1 cellular context compared by ENCODE assay signal in the genomic region with DNA sequence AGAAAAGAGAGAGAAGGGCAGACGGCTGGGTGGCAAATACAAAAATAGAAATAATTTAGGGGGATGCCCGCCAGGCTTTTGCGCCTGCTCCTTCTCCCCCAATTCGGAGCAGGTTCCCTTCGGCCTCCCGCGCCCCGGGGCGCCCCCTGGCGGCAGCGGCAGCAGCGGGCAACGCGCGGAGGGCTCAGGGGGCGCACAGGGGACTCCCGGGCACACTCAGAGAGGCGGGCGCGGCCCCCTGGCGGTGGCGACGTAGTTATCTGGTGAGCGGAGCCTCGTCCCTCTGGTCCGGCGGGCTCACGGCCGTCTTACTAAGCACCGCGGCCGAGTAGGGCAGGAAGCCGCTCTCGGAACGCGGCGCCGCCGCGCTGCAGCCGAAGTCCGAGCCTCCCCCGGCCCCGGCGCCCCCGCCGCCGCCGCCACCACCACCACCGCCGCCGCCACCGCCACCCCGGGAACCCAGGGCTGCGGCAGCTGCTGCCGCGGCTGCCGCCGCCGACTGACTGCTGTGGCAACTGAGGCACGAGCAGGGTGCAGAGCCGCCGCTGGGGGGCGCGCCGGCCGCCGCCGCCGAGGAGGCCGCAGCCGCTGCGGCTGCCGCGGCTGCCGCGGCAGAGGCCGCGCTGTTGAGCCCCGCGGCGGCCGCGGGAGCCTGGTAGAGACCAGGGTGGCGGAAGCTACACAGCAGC.
A peak's percentile ranks its signal among the peaks of the same experiment; 100 is the strongest.
TF ChIP-seq lines count a peak whose summit lies in the region.

No MANE protein-coding gene starts in this region.

TF ChIP-seq in K562, 482 proteins besides CTCF, POLR2A, EP300 and RAD21 (continued from another document and continues in another):
- TF ChIP-seq, protein P1, sequence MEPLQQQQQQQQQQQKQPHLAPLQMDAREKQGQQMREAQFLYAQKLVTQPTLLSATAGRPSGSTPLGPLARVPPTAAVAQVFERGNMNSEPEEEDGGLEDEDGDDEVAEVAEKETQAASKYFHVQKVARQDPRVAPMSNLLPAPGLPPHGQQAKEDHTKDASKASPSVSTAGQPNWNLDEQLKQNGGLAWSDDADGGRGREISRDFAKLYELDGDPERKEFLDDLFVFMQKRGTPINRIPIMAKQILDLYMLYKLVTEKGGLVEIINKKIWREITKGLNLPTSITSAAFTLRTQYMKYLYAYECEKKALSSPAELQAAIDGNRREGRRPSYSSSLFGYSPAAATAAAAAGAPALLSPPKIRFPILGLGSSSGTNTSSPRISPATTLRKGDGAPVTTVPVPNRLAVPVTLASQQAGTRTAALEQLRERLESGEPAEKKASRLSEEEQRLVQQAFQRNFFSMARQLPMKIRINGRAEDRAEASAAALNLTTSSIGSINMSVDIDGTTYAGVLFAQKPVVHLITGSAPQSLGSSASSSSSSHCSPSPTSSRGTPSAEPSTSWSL (CRISPR knock-in tag; IDR thresholded peaks at IDR 0.05; ENCODE audit: borderline replicate concordance), result no peak
- TF ChIP-seq ZNF146 (CRISPR knock-in tag; IDR thresholded peaks at IDR 0.05; ENCODE audit: unreplicated experiment) (no peak), ZNF696 (CRISPR knock-in tag; conservative IDR thresholded peaks at IDR 0.05) (no peak), KLF10 (CRISPR knock-in tag; IDR thresholded peaks at IDR 0.05) (no peak), ELF4 (CRISPR knock-in tag; IDR thresholded peaks at IDR 0.05) (no peak), ZNF121 (CRISPR knock-in tag; conservative IDR thresholded peaks at IDR 0.05) (no peak), CHCHD3 (CRISPR knock-in tag; IDR thresholded peaks at IDR 0.05) (no peak), SOX6 (IDR thresholded peaks at IDR 0.05) (0 out of 2 replicates have a peak, but pooled peaks have one; percentile 30), ZNF551 (CRISPR knock-in tag; IDR thresholded peaks at IDR 0.05) (no peak), ZBTB17 (CRISPR knock-in tag; IDR thresholded peaks at IDR 0.05) (no peak), ZNF586 (CRISPR knock-in tag; conservative IDR thresholded peaks at IDR 0.05) (no peak), MAFG (tag; conservative IDR thresholded peaks at IDR 0.05) (no peak), THRAP3 (IDR thresholded peaks at IDR 0.05; ENCODE audit: borderline replicate concordance) (no peak), RBM25 (IDR thresholded peaks at IDR 0.05; ENCODE audit: low read depth, low read length, severe bottlenecking) (no peak), MYBL2 (IDR thresholded peaks at IDR 0.05; ENCODE audit: low read depth) (no peak), MYBL2 (CRISPR knock-in tag; IDR thresholded peaks at IDR 0.05; ENCODE audit: borderline replicate concordance) (no peak), GATA2 (CRISPR knock-in tag; IDR thresholded peaks at IDR 0.05) (no peak), SNRNP70 (optimal IDR thresholded peaks at IDR 0.05; ENCODE audit: low read depth, low read length) (no peak), FOXJ2 (tag; IDR thresholded peaks at IDR 0.05) (no peak), EZH2 (IDR thresholded peaks at IDR 0.05; ENCODE audit: borderline replicate concordance, low read depth, low read length) (no peak), ADNP (tag; IDR thresholded peaks at IDR 0.05) (no peak), L3MBTL2 (IDR thresholded peaks at IDR 0.05) (no peak; the same call in 1 of the 2 replicates), CAMTA2 (CRISPR knock-in tag; conservative IDR thresholded peaks at IDR 0.05) (no peak), ZNF239 (CRISPR knock-in tag; IDR thresholded peaks at IDR 0.05) (no peak), ZNF133 (CRISPR knock-in tag; IDR thresholded peaks at IDR 0.05) (no peak), HNRNPH1 (optimal IDR thresholded peaks at IDR 0.05; ENCODE audit: low read depth, low read length) (no peak), NFIC (IDR thresholded peaks at IDR 0.05) (no peak), EHMT2 (IDR thresholded peaks at IDR 0.05) (no peak), ESRRB (CRISPR knock-in tag; IDR thresholded peaks at IDR 0.05; ENCODE audit: borderline replicate concordance) (no peak), DDX20 (tag; IDR thresholded peaks at IDR 0.05; ENCODE audit: low read depth) (no peak), NELFE (IDR thresholded peaks at IDR 0.05; ENCODE audit: insufficient read depth, insufficient read length) (no peak), ETV1 (tag; conservative IDR thresholded peaks at IDR 0.05; ENCODE audit: low read depth) (no peak), YY1 (IDR thresholded peaks at IDR 0.05; ENCODE audit: borderline replicate concordance in 1 of 3, control insufficient read depth in 1 of 3, extremely low read depth in 1 of 3, insufficient read depth in 3 of 3, insufficient read length in 1 of 3, insufficient replicate concordance in 2 of 3, low read depth in 1 of 3, low read length in 2 of 3) (peak in 1 of 3 experiments; percentile 35), ZNF764 (CRISPR knock-in tag; IDR thresholded peaks at IDR 0.05; ENCODE audit: low read depth) (no peak), SRSF1 (IDR thresholded peaks at IDR 0.05; ENCODE audit: low read depth, low read length) (no peak), ETS2 (tag; IDR thresholded peaks at IDR 0.05; ENCODE audit: borderline replicate concordance, poor library complexity, severe bottlenecking) (no peak), KDM2B (CRISPR knock-in tag; IDR thresholded peaks at IDR 0.05) (0 out of 2 replicates have a peak, but pooled peaks have one; percentile 40), MTA3 (IDR thresholded peaks at IDR 0.05; ENCODE audit: borderline replicate concordance) (peak; percentile 77), FUS (optimal IDR thresholded peaks at IDR 0.05; ENCODE audit: low read depth, low read length) (peak; percentile 77)
- TF ChIP-seq, protein P2, sequence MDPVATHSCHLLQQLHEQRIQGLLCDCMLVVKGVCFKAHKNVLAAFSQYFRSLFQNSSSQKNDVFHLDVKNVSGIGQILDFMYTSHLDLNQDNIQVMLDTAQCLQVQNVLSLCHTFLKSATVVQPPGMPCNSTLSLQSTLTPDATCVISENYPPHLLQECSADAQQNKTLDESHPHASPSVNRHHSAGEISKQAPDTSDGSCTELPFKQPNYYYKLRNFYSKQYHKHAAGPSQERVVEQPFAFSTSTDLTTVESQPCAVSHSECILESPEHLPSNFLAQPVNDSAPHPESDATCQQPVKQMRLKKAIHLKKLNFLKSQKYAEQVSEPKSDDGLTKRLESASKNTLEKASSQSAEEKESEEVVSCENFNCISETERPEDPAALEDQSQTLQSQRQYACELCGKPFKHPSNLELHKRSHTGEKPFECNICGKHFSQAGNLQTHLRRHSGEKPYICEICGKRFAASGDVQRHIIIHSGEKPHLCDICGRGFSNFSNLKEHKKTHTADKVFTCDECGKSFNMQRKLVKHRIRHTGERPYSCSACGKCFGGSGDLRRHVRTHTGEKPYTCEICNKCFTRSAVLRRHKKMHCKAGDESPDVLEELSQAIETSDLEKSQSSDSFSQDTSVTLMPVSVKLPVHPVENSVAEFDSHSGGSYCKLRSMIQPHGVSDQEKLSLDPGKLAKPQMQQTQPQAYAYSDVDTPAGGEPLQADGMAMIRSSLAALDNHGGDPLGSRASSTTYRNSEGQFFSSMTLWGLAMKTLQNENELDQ (CRISPR knock-in tag; IDR thresholded peaks at IDR 0.05; ENCODE audit: borderline replicate concordance), result no peak
- TF ChIP-seq, protein P3, sequence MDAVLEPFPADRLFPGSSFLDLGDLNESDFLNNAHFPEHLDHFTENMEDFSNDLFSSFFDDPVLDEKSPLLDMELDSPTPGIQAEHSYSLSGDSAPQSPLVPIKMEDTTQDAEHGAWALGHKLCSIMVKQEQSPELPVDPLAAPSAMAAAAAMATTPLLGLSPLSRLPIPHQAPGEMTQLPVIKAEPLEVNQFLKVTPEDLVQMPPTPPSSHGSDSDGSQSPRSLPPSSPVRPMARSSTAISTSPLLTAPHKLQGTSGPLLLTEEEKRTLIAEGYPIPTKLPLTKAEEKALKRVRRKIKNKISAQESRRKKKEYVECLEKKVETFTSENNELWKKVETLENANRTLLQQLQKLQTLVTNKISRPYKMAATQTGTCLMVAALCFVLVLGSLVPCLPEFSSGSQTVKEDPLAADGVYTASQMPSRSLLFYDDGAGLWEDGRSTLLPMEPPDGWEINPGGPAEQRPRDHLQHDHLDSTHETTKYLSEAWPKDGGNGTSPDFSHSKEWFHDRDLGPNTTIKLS (IDR thresholded peaks at IDR 0.05; ENCODE audit: borderline replicate concordance, low read depth), result no peak
- TF ChIP-seq, protein P4, sequence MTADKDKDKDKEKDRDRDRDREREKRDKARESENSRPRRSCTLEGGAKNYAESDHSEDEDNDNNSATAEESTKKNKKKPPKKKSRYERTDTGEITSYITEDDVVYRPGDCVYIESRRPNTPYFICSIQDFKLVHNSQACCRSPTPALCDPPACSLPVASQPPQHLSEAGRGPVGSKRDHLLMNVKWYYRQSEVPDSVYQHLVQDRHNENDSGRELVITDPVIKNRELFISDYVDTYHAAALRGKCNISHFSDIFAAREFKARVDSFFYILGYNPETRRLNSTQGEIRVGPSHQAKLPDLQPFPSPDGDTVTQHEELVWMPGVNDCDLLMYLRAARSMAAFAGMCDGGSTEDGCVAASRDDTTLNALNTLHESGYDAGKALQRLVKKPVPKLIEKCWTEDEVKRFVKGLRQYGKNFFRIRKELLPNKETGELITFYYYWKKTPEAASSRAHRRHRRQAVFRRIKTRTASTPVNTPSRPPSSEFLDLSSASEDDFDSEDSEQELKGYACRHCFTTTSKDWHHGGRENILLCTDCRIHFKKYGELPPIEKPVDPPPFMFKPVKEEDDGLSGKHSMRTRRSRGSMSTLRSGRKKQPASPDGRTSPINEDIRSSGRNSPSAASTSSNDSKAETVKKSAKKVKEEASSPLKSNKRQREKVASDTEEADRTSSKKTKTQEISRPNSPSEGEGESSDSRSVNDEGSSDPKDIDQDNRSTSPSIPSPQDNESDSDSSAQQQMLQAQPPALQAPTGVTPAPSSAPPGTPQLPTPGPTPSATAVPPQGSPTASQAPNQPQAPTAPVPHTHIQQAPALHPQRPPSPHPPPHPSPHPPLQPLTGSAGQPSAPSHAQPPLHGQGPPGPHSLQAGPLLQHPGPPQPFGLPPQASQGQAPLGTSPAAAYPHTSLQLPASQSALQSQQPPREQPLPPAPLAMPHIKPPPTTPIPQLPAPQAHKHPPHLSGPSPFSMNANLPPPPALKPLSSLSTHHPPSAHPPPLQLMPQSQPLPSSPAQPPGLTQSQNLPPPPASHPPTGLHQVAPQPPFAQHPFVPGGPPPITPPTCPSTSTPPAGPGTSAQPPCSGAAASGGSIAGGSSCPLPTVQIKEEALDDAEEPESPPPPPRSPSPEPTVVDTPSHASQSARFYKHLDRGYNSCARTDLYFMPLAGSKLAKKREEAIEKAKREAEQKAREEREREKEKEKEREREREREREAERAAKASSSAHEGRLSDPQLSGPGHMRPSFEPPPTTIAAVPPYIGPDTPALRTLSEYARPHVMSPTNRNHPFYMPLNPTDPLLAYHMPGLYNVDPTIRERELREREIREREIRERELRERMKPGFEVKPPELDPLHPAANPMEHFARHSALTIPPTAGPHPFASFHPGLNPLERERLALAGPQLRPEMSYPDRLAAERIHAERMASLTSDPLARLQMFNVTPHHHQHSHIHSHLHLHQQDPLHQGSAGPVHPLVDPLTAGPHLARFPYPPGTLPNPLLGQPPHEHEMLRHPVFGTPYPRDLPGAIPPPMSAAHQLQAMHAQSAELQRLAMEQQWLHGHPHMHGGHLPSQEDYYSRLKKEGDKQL (CRISPR knock-in tag; IDR thresholded peaks at IDR 0.05; ENCODE audit: borderline replicate concordance), result no peak
- TF ChIP-seq, protein P5, sequence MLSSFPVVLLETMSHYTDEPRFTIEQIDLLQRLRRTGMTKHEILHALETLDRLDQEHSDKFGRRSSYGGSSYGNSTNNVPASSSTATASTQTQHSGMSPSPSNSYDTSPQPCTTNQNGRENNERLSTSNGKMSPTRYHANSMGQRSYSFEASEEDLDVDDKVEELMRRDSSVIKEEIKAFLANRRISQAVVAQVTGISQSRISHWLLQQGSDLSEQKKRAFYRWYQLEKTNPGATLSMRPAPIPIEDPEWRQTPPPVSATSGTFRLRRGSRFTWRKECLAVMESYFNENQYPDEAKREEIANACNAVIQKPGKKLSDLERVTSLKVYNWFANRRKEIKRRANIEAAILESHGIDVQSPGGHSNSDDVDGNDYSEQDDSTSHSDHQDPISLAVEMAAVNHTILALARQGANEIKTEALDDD (IDR thresholded peaks at IDR 0.05), result no peak
- TF ChIP-seq, protein P6, sequence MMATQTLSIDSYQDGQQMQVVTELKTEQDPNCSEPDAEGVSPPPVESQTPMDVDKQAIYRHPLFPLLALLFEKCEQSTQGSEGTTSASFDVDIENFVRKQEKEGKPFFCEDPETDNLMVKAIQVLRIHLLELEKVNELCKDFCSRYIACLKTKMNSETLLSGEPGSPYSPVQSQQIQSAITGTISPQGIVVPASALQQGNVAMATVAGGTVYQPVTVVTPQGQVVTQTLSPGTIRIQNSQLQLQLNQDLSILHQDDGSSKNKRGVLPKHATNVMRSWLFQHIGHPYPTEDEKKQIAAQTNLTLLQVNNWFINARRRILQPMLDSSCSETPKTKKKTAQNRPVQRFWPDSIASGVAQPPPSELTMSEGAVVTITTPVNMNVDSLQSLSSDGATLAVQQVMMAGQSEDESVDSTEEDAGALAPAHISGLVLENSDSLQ (IDR thresholded peaks at IDR 0.05), result no peak
- TF ChIP-seq, protein P7, sequence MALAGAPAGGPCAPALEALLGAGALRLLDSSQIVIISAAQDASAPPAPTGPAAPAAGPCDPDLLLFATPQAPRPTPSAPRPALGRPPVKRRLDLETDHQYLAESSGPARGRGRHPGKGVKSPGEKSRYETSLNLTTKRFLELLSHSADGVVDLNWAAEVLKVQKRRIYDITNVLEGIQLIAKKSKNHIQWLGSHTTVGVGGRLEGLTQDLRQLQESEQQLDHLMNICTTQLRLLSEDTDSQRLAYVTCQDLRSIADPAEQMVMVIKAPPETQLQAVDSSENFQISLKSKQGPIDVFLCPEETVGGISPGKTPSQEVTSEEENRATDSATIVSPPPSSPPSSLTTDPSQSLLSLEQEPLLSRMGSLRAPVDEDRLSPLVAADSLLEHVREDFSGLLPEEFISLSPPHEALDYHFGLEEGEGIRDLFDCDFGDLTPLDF (CRISPR knock-in tag; IDR thresholded peaks at IDR 0.05), result peak; percentile 84; the same call in 1 of the 2 replicates
- TF ChIP-seq, protein P8, sequence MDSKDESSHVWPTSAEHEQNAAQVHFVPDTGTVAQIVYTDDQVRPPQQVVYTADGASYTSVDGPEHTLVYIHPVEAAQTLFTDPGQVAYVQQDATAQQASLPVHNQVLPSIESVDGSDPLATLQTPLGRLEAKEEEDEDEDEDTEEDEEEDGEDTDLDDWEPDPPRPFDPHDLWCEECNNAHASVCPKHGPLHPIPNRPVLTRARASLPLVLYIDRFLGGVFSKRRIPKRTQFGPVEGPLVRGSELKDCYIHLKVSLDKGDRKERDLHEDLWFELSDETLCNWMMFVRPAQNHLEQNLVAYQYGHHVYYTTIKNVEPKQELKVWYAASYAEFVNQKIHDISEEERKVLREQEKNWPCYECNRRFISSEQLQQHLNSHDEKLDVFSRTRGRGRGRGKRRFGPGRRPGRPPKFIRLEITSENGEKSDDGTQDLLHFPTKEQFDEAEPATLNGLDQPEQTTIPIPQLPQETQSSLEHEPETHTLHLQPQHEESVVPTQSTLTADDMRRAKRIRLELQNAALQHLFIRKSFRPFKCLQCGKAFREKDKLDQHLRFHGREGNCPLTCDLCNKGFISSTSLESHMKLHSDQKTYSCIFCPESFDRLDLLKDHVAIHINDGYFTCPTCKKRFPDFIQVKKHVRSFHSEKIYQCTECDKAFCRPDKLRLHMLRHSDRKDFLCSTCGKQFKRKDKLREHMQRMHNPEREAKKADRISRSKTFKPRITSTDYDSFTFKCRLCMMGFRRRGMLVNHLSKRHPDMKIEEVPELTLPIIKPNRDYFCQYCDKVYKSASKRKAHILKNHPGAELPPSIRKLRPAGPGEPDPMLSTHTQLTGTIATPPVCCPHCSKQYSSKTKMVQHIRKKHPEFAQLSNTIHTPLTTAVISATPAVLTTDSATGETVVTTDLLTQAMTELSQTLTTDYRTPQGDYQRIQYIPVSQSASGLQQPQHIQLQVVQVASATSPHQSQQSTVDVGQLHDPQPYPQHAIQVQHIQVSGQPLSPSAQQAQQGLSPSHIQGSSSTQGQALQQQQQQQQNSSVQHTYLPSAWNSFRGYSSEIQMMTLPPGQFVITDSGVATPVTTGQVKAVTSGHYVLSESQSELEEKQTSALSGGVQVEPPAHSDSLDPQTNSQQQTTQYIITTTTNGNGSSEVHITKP (IDR thresholded peaks at IDR 0.05; ENCODE audit: partially characterized antibody), result no peak
